ENCODE assay signal across 1 cellular context in the genomic region with DNA sequence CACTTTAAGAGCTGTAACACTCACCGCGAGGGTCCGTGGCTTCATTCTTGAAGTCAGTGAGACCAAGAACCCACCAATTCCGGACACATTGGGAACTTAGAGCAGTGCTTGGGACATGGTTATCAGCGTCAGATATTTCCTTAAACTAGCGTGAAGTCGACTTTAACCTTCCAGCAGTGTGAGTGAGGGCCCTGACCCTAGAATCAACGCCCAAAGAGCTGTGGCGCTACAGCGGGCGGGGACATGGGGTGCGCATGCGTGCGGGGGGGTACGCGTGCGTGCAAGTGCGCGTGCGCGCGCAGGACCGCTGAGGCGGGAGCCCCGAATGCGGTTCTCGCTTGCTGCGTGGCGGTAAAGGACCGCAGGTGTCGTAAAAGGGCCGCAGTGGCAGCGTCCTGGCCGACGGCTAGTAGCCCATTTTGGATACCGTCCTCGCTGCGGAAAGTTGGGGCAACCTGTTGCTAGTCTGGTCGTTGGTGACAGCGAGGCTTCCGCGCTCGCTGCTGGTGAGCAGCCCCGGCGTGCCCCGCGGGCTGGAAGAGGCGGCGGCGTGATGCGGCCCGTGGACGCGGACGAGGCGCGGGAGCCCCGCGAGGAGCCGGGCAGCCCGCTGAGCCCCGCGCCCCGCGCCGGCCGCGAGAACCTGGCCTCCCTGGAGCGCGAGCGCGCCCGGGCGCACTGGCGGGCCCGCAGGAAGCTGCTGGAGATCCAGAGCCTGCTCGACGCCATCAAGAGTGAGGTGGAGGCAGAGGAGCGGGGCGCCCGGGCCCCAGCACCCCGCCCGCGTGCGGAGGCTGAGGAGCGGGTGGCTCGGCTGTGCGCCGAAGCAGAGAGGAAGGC.
TF ChIP-seq lines count a peak whose summit lies in the region.

No MANE protein-coding gene starts in this region.

TF ChIP-seq in K562, 482 proteins besides CTCF, POLR2A, EP300 and RAD21 (continued from another document and continues in another):
- TF ChIP-seq, protein P1, sequence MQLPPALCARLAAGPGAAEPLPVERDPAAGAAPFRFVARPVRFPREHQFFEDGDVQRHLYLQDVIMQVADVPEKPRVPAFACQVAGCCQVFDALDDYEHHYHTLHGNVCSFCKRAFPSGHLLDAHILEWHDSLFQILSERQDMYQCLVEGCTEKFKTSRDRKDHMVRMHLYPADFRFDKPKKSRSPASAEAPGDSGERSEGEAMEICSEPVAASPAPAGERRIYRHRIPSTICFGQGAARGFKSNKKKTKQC (CRISPR knock-in tag; IDR thresholded peaks at IDR 0.05) = peak; percentile 61; the same call in 1 of the 2 replicates
- TF ChIP-seq ZFP36 (IDR thresholded peaks at IDR 0.05; ENCODE audit: low read depth, low read length, partially characterized antibody) (no peak), ILF3 (IDR thresholded peaks at IDR 0.05; ENCODE audit: borderline replicate concordance) (no peak), ZNF197 (CRISPR knock-in tag; IDR thresholded peaks at IDR 0.05; ENCODE audit: low read depth) (no peak), GATAD2A (IDR thresholded peaks at IDR 0.05) (no peak), MYC (IDR thresholded peaks at IDR 0.05; ENCODE audit: low read depth, low read length) (peak; percentile 86), MYC (CRISPR knock-in tag; IDR thresholded peaks at IDR 0.05; ENCODE audit: borderline replicate concordance, low read depth) (peak; percentile 51; the same call in 1 of the 2 replicates), ZNF12 (CRISPR knock-in tag; IDR thresholded peaks at IDR 0.05) (0 out of 2 replicates have a peak, but pooled peaks have one; percentile 56), CBX1 (IDR thresholded peaks at IDR 0.05; ENCODE audit: low read depth) (no peak), MECOM (CRISPR knock-in tag; IDR thresholded peaks at IDR 0.05) (no peak), BHLHE40 (IDR thresholded peaks at IDR 0.05; ENCODE audit: low read length) (peak; percentile 70), ZNF75A (CRISPR knock-in tag; IDR thresholded peaks at IDR 0.05) (no peak; the same call in 1 of the 2 replicates), HDAC8 (tag; IDR thresholded peaks at IDR 0.05) (no peak), ZNF707 (CRISPR knock-in tag; conservative IDR thresholded peaks at IDR 0.05) (no peak), PURB (CRISPR knock-in tag; IDR thresholded peaks at IDR 0.05; ENCODE audit: low read depth) (no peak), MCM7 (IDR thresholded peaks at IDR 0.05) (no peak), FOXA1 (IDR thresholded peaks at IDR 0.05; ENCODE audit: borderline replicate concordance) (no peak), TCF3 (CRISPR knock-in tag; IDR thresholded peaks at IDR 0.05) (no peak), CHD2 (IDR thresholded peaks at IDR 0.05; ENCODE audit: low read depth, low read length) (no peak), CBFA2T3 (IDR thresholded peaks at IDR 0.05) (no peak), DDX20 (tag; IDR thresholded peaks at IDR 0.05; ENCODE audit: low read depth) (no peak), CREB1 (IDR thresholded peaks at IDR 0.05) (peak; percentile 65; the same call in 1 of the 2 replicates), CREB1 (CRISPR knock-in tag; IDR thresholded peaks at IDR 0.05) (peak; percentile 21), HIVEP1 (CRISPR knock-in tag; IDR thresholded peaks at IDR 0.05) (no peak), ZNF165 (CRISPR knock-in tag; IDR thresholded peaks at IDR 0.05; ENCODE audit: borderline replicate concordance) (no peak), KLF10 (CRISPR knock-in tag; IDR thresholded peaks at IDR 0.05) (no peak), DNMT1 (IDR thresholded peaks at IDR 0.05) (no peak), NFE2L1 (tag; IDR thresholded peaks at IDR 0.05; ENCODE audit: borderline replicate concordance, low read depth) (no peak), ZFP30 (CRISPR knock-in tag; IDR thresholded peaks at IDR 0.05; ENCODE audit: borderline replicate concordance) (no peak), ZNF24 (IDR thresholded peaks at IDR 0.05) (no peak), ZNF766 (CRISPR knock-in tag; conservative IDR thresholded peaks at IDR 0.05) (no peak), ZNF3 (CRISPR knock-in tag; IDR thresholded peaks at IDR 0.05) (no peak), KDM5B (IDR thresholded peaks at IDR 0.05; ENCODE audit: insufficient replicate concordance, low read depth, low read length) (peak; percentile 79), SNIP1 (IDR thresholded peaks at IDR 0.05; ENCODE audit: low read depth) (no peak; the same call in 1 of the 2 replicates), ZNF445 (CRISPR knock-in tag; IDR thresholded peaks at IDR 0.05; ENCODE audit: low read depth) (no peak; the same call in 1 of the 2 replicates), PHTF2 (CRISPR knock-in tag; IDR thresholded peaks at IDR 0.05) (no peak)
- TF ChIP-seq, protein P2, sequence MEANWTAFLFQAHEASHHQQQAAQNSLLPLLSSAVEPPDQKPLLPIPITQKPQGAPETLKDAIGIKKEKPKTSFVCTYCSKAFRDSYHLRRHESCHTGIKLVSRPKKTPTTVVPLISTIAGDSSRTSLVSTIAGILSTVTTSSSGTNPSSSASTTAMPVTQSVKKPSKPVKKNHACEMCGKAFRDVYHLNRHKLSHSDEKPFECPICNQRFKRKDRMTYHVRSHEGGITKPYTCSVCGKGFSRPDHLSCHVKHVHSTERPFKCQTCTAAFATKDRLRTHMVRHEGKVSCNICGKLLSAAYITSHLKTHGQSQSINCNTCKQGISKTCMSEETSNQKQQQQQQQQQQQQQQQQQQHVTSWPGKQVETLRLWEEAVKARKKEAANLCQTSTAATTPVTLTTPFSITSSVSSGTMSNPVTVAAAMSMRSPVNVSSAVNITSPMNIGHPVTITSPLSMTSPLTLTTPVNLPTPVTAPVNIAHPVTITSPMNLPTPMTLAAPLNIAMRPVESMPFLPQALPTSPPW (CRISPR knock-in tag; IDR thresholded peaks at IDR 0.05) = peak; percentile 83
- TF ChIP-seq, protein P3, sequence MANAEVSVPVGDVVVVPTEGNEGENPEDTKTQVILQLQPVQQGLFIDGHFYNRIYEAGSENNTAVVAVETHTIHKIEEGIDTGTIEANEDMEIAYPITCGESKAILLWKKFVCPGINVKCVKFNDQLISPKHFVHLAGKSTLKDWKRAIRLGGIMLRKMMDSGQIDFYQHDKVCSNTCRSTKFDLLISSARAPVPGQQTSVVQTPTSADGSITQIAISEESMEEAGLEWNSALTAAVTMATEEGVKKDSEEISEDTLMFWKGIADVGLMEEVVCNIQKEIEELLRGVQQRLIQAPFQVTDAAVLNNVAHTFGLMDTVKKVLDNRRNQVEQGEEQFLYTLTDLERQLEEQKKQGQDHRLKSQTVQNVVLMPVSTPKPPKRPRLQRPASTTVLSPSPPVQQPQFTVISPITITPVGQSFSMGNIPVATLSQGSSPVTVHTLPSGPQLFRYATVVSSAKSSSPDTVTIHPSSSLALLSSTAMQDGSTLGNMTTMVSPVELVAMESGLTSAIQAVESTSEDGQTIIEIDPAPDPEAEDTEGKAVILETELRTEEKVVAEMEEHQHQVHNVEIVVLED (CRISPR knock-in tag; IDR thresholded peaks at IDR 0.05) = peak; percentile 87
- TF ChIP-seq, protein P4, sequence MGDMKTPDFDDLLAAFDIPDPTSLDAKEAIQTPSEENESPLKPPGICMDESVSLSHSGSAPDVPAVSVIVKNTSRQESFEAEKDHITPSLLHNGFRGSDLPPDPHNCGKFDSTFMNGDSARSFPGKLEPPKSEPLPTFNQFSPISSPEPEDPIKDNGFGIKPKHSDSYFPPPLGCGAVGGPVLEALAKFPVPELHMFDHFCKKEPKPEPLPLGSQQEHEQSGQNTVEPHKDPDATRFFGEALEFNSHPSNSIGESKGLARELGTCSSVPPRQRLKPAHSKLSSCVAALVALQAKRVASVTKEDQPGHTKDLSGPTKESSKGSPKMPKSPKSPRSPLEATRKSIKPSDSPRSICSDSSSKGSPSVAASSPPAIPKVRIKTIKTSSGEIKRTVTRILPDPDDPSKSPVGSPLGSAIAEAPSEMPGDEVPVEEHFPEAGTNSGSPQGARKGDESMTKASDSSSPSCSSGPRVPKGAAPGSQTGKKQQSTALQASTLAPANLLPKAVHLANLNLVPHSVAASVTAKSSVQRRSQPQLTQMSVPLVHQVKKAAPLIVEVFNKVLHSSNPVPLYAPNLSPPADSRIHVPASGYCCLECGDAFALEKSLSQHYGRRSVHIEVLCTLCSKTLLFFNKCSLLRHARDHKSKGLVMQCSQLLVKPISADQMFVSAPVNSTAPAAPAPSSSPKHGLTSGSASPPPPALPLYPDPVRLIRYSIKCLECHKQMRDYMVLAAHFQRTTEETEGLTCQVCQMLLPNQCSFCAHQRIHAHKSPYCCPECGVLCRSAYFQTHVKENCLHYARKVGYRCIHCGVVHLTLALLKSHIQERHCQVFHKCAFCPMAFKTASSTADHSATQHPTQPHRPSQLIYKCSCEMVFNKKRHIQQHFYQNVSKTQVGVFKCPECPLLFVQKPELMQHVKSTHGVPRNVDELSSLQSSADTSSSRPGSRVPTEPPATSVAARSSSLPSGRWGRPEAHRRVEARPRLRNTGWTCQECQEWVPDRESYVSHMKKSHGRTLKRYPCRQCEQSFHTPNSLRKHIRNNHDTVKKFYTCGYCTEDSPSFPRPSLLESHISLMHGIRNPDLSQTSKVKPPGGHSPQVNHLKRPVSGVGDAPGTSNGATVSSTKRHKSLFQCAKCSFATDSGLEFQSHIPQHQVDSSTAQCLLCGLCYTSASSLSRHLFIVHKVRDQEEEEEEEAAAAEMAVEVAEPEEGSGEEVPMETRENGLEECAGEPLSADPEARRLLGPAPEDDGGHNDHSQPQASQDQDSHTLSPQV (IDR thresholded peaks at IDR 0.05) = peak; percentile 49; the same call in 1 of the 2 replicates
- TF ChIP-seq, protein P5, sequence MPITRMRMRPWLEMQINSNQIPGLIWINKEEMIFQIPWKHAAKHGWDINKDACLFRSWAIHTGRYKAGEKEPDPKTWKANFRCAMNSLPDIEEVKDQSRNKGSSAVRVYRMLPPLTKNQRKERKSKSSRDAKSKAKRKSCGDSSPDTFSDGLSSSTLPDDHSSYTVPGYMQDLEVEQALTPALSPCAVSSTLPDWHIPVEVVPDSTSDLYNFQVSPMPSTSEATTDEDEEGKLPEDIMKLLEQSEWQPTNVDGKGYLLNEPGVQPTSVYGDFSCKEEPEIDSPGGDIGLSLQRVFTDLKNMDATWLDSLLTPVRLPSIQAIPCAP (CRISPR knock-in tag; IDR thresholded peaks at IDR 0.05; ENCODE audit: borderline replicate concordance) = 0 out of 2 replicates have a peak, but pooled peaks have one; percentile 36
- TF ChIP-seq, protein P6, sequence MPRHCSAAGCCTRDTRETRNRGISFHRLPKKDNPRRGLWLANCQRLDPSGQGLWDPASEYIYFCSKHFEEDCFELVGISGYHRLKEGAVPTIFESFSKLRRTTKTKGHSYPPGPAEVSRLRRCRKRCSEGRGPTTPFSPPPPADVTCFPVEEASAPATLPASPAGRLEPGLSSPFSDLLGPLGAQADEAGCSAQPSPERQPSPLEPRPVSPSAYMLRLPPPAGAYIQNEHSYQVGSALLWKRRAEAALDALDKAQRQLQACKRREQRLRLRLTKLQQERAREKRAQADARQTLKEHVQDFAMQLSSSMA (CRISPR knock-in tag; IDR thresholded peaks at IDR 0.05) = peak; percentile 84; the same call in 1 of the 2 replicates
- TF ChIP-seq, protein P7, sequence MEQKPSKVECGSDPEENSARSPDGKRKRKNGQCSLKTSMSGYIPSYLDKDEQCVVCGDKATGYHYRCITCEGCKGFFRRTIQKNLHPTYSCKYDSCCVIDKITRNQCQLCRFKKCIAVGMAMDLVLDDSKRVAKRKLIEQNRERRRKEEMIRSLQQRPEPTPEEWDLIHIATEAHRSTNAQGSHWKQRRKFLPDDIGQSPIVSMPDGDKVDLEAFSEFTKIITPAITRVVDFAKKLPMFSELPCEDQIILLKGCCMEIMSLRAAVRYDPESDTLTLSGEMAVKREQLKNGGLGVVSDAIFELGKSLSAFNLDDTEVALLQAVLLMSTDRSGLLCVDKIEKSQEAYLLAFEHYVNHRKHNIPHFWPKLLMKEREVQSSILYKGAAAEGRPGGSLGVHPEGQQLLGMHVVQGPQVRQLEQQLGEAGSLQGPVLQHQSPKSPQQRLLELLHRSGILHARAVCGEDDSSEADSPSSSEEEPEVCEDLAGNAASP (IDR thresholded peaks at IDR 0.05) = no peak
- TF ChIP-seq, protein P8, sequence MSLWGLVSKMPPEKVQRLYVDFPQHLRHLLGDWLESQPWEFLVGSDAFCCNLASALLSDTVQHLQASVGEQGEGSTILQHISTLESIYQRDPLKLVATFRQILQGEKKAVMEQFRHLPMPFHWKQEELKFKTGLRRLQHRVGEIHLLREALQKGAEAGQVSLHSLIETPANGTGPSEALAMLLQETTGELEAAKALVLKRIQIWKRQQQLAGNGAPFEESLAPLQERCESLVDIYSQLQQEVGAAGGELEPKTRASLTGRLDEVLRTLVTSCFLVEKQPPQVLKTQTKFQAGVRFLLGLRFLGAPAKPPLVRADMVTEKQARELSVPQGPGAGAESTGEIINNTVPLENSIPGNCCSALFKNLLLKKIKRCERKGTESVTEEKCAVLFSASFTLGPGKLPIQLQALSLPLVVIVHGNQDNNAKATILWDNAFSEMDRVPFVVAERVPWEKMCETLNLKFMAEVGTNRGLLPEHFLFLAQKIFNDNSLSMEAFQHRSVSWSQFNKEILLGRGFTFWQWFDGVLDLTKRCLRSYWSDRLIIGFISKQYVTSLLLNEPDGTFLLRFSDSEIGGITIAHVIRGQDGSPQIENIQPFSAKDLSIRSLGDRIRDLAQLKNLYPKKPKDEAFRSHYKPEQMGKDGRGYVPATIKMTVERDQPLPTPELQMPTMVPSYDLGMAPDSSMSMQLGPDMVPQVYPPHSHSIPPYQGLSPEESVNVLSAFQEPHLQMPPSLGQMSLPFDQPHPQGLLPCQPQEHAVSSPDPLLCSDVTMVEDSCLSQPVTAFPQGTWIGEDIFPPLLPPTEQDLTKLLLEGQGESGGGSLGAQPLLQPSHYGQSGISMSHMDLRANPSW (CRISPR knock-in tag; IDR thresholded peaks at IDR 0.05) = peak; percentile 97; the same call in 1 of the 2 replicates
- TF ChIP-seq, protein P9, sequence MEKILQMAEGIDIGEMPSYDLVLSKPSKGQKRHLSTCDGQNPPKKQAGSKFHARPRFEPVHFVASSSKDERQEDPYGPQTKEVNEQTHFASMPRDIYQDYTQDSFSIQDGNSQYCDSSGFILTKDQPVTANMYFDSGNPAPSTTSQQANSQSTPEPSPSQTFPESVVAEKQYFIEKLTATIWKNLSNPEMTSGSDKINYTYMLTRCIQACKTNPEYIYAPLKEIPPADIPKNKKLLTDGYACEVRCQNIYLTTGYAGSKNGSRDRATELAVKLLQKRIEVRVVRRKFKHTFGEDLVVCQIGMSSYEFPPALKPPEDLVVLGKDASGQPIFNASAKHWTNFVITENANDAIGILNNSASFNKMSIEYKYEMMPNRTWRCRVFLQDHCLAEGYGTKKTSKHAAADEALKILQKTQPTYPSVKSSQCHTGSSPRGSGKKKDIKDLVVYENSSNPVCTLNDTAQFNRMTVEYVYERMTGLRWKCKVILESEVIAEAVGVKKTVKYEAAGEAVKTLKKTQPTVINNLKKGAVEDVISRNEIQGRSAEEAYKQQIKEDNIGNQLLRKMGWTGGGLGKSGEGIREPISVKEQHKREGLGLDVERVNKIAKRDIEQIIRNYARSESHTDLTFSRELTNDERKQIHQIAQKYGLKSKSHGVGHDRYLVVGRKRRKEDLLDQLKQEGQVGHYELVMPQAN (IDR thresholded peaks at IDR 0.05; ENCODE audit: borderline replicate concordance) = no peak; the same call in 1 of the 2 replicates
- TF ChIP-seq, protein P10, sequence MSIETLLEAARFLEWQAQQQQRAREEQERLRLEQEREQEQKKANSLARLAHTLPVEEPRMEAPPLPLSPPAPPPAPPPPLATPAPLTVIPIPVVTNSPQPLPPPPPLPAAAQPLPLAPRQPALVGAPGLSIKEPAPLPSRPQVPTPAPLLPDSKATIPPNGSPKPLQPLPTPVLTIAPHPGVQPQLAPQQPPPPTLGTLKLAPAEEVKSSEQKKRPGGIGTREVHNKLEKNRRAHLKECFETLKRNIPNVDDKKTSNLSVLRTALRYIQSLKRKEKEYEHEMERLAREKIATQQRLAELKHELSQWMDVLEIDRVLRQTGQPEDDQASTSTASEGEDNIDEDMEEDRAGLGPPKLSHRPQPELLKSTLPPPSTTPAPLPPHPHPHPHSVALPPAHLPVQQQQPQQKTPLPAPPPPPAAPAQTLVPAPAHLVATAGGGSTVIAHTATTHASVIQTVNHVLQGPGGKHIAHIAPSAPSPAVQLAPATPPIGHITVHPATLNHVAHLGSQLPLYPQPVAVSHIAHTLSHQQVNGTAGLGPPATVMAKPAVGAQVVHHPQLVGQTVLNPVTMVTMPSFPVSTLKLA (conservative IDR thresholded peaks at IDR 0.05) = peak; percentile 68 to 69
